8 cellular contexts compared by ENCODE assay signal in the genomic region with DNA sequence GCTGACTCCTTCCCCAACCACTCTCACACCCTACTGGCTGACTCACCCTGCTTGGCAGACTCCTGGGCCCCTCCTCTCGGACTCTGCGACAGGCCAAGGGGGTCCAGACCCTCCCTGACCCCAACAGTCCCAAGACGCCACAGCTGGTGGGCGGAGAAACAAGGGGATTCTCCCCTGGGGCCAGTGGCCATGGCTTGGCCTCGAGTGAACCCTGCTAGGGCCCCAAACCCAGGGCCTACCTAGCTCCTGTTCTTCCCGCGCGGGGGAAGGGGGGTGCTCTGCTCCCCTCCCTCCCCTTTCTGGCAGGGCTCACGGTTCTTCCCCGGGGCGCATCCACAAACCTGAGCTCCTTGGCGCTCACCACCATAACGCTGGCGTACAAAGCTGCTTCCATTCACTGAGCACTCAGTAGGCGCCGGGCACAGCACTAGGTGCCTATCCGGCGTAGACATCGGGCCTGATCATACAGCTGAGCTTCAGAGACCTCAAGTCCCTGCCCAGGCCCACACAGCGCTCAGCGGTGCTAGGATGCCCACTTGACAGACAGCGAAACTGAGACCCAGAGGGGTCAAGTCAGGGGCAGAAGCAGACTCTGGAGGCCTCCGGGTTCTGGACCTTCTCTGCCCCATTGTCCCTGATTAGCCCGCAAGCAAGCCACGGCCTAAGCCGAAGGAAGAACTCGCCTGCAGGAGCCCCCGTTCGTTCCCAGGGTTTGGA. TPM values are rescaled to one million over a fixed set of nuclear protein-coding genes. Genes with fewer than 3 reads are reported as not detected.
DNase-seq lines count a peak whose midpoint lies in the region; ATAC-seq, FAIRE-seq and TF ChIP-seq lines count a peak whose summit lies in the region.

No MANE protein-coding gene starts in this region.

- H3K9me3 Mint-ChIP-seq in T-helper 2 cell treated with Interferon-gamma antibody and Interleukin-4, amounts not matched to agents 5 μg/mL and 100 μg/mL, for 36 hours, result no peaks in the 10 kb centered on the region
- H3K9me3 Mint-ChIP-seq in dendritic cell treated with granulocyte-macrophage colony-stimulating factor and Interleukin-4, amounts not matched to agents 40 ng/mL and 50 ng/mL, for 4 days, result no peaks in the 10 kb centered on the region

- H3K27ac ChIP-seq in muscle layer of duodenum (ENCODE audit: low read length) (peak overlapping the region; percentile 23), vagina (peak overlapping the region; percentile 89)

- H3K4me3 Mint-ChIP-seq in T-helper 2 cell treated with Interferon-gamma antibody and Interleukin-4, amounts not matched to agents 5 μg/mL and 100 μg/mL, for 36 hours, result peak overlapping the region; percentile 95
- peak overlapping the region; percentile 83 for H3K4me3 Mint-ChIP-seq in dendritic cell treated with granulocyte-macrophage colony-stimulating factor and Interleukin-4, amounts not matched to agents 40 ng/mL and 50 ng/mL, for 4 days

- TF ChIP-seq CTCF in vagina (IDR thresholded peaks at IDR 0.05), result no peak

- FAIRE-seq in GM12891 (lab: Jason Lieb, UNC), result peak; percentile 71

- peak overlapping the region; percentile 70 to 93 for H3K4me3 ChIP-seq in muscle layer of duodenum (ENCODE audit: low read depth in 1 of 2, low read length in 2 of 2)
- peak overlapping the region; percentile 75 to 95 for H3K4me3 ChIP-seq in vagina

- peaks cover 2% of the 10 kb centered on the region for H3K27me3 Mint-ChIP-seq in T-helper 2 cell treated with Interferon-gamma antibody and Interleukin-4, amounts not matched to agents 5 μg/mL and 100 μg/mL, for 36 hours (ENCODE audit: low read depth)
- peaks cover 17% of the 10 kb centered on the region for H3K27me3 Mint-ChIP-seq in dendritic cell treated with granulocyte-macrophage colony-stimulating factor and Interleukin-4, amounts not matched to agents 40 ng/mL and 50 ng/mL, for 4 days

- peak overlapping the region; percentile 86 for H3K27ac Mint-ChIP-seq in T-helper 2 cell treated with Interferon-gamma antibody and Interleukin-4, amounts not matched to agents 5 μg/mL and 100 μg/mL, for 36 hours
- H3K27ac Mint-ChIP-seq in dendritic cell treated with granulocyte-macrophage colony-stimulating factor and Interleukin-4, amounts not matched to agents 40 ng/mL and 50 ng/mL, for 4 days, result peak overlapping the region; percentile 72

- no peak for ATAC-seq in GM18868 (IDR thresholded peaks at IDR 0.05; ENCODE audit: unreplicated experiment)

- TF ChIP-seq POLR2A in GM12891 (IDR thresholded peaks at IDR 0.05; ENCODE audit: low read depth, low read length) (no peak), vagina (IDR thresholded peaks at IDR 0.05) (no peak)

- H3K36me3 ChIP-seq in muscle layer of duodenum (ENCODE audit: control insufficient read depth in 1 of 2, insufficient read depth in 2 of 2, low read length in 2 of 2) (no peaks in the 10 kb centered on the region), vagina (no peaks in the 10 kb centered on the region)

- intact Hi-C loops in dendritic cell treated with granulocyte-macrophage colony-stimulating factor and Interleukin-4, amounts not matched to agents 40 ng/mL and 50 ng/mL, for 4 days (cut with micrococcal nuclease), result no loop called here
- intact Hi-C loops in vagina (cut with DNase I), result no loop called here

- no peak for DNase-seq in GM12891 (ENCODE audit: insufficient read length, low spot score)
- DNase-seq in T-helper 2 cell treated with Interferon-gamma antibody and Interleukin-4, amounts not matched to agents 5 μg/mL and 100 μg/mL, for 36 hours (ENCODE audit: low spot score), result peak; percentile 27
- DNase-seq in vagina (ENCODE audit: extremely low spot score in 2 of 2), result no peak
- DNase-seq in OCI-M2 (lab: John Stamatoyannopoulos, UW; ENCODE audit: unreplicated experiment), result no peak
- no peak for DNase-seq in COLO668 (lab: John Stamatoyannopoulos, UW; ENCODE audit: unreplicated experiment)

- H3K9me3 ChIP-seq in muscle layer of duodenum (ENCODE audit: control insufficient read depth in 1 of 2, low read length in 2 of 2) (no peaks in the 10 kb centered on the region), vagina (no peaks in the 10 kb centered on the region)

- peaks cover 4 to 26% of the 10 kb centered on the region in 2 donors for H3K4me1 ChIP-seq in muscle layer of duodenum (ENCODE audit: control insufficient read depth in 1 of 2, insufficient read depth in 2 of 2, low read length in 2 of 2)
- peaks cover 19% of the 10 kb centered on the region for H3K4me1 ChIP-seq in vagina

- no peaks in the 10 kb centered on the region for H3K27me3 ChIP-seq in muscle layer of duodenum (ENCODE audit: low read depth, low read length)
- H3K27me3 ChIP-seq in vagina, result no peaks in the 10 kb centered on the region

- H3K4me1 Mint-ChIP-seq in T-helper 2 cell treated with Interferon-gamma antibody and Interleukin-4, amounts not matched to agents 5 μg/mL and 100 μg/mL, for 36 hours (ENCODE audit: low read depth), result peaks cover 50% of the 10 kb centered on the region
- peaks cover 80% of the 10 kb centered on the region for H3K4me1 Mint-ChIP-seq in dendritic cell treated with granulocyte-macrophage colony-stimulating factor and Interleukin-4, amounts not matched to agents 40 ng/mL and 50 ng/mL, for 4 days (ENCODE audit: low read depth)

- peaks cover 32% of the 10 kb centered on the region for H3K36me3 Mint-ChIP-seq in T-helper 2 cell treated with Interferon-gamma antibody and Interleukin-4, amounts not matched to agents 5 μg/mL and 100 μg/mL, for 36 hours (ENCODE audit: low read depth)
- peaks cover 7% of the 10 kb centered on the region for H3K36me3 Mint-ChIP-seq in dendritic cell treated with granulocyte-macrophage colony-stimulating factor and Interleukin-4, amounts not matched to agents 40 ng/mL and 50 ng/mL, for 4 days (ENCODE audit: low read depth)

TF ChIP-seq in GM12891, 5 proteins besides CTCF, POLR2A, EP300 and RAD21:
- no peak for TF ChIP-seq POU2F2 (IDR thresholded peaks at IDR 0.05; ENCODE audit: low read depth, low read length)
- TF ChIP-seq TAF1 (IDR thresholded peaks at IDR 0.05; ENCODE audit: low read depth, low read length), result no peak
- TF ChIP-seq SPI1 (IDR thresholded peaks at IDR 0.05; ENCODE audit: low read depth, low read length), result no peak
- TF ChIP-seq PAX5 (IDR thresholded peaks at IDR 0.05; ENCODE audit: insufficient read depth, low read length, severe bottlenecking), result no peak
- TF ChIP-seq POLR2AphosphoS5 (IDR thresholded peaks at IDR 0.05; ENCODE audit: low read depth, low read length), result no peak

RNA-seq across cellular contexts. Expression of gene ADA, which starts 0.6 kb away (rescaled TPM):
- polyA plus RNA-seq in GM12891 (2012; ENCODE audit: low read depth, missing spikeins), result 112 TPM
- total RNA-seq in vagina, result 25.3 TPM
